Comparison of ENCODE assay signal across 8 cellular contexts in genomic region chr9:110626109-110626829, GRCh38. TPM values are rescaled to one million over a fixed set of nuclear protein-coding genes. Genes with fewer than 3 reads are reported as not detected.
DNase-seq lines count a peak whose midpoint lies in the region; ATAC-seq and TF ChIP-seq lines count a peak whose summit lies in the region.

No MANE protein-coding gene starts in this region.

- H3K27ac Mint-ChIP-seq in immature natural killer cell: no peak overlapping the region

- H3K36me3 Mint-ChIP-seq in immature natural killer cell: no peaks in the 10 kb centered on the region

- no peaks in the 10 kb centered on the region for H3K4me1 Mint-ChIP-seq in immature natural killer cell

- H3K4me3 Mint-ChIP-seq in immature natural killer cell: no peak overlapping the region

- H3K9me3 Mint-ChIP-seq in immature natural killer cell: no peaks in the 10 kb centered on the region

- peak; percentile 51 for DNase-seq in AG09319 (ENCODE audit: extremely low read depth, low read depth)
- peak; percentile 50 for DNase-seq in dedifferentiated amniotic fluid mesenchymal stem cell (ENCODE audit: extremely low spot score)
- DNase-seq in inferior parietal cortex (ENCODE audit: extremely low spot score): no peak
- no peak for DNase-seq in GDM1 (lab: John Stamatoyannopoulos, UW)
- no peak for DNase-seq in nucleus accumbens (lab: John Stamatoyannopoulos, UW)
- DNase-seq in immature natural killer cell: no peak

- peaks cover 0 to 3% (median 0%) of the 10 kb centered on the region in 3 donors for H3K27me3 Mint-ChIP-seq in immature natural killer cell (ENCODE audit: low read depth in 3 of 3)

- peak; percentile 89 for ATAC-seq in GM19397 (IDR thresholded peaks at IDR 0.05; ENCODE audit: unreplicated experiment)
- peak; percentile 98 for ATAC-seq in HG03342 (IDR thresholded peaks at IDR 0.05; ENCODE audit: unreplicated experiment)

- TF ChIP-seq CTCF in AG09319 (IDR thresholded peaks at IDR 0.05; ENCODE audit: low read depth, low read length): no peak

RNA-seq across cellular contexts. Expression of gene MUSK, which starts 42.3 kb away (rescaled TPM):
- not detected for polyA plus RNA-seq in immature natural killer cell

RNA-seq across cellular contexts. Expression of gene SVEP1, which starts 46.7 kb away (rescaled TPM):
- under 1 TPM in 1 of 3 donors, not detected in 2; 0.03 TPM for polyA plus RNA-seq in immature natural killer cell

Comparison
In these comparisons a context has a peak if more than half of its experiments do, and no peak if none do; other contexts are left out.
1. DNase-seq: peak in AG09319 (single experiment) and dedifferentiated amniotic fluid mesenchymal stem cell (single experiment); none in inferior parietal cortex (single experiment), GDM1 (single experiment), nucleus accumbens (0 of 56) and immature natural killer cell (0 of 3).